In the genomic region with DNA sequence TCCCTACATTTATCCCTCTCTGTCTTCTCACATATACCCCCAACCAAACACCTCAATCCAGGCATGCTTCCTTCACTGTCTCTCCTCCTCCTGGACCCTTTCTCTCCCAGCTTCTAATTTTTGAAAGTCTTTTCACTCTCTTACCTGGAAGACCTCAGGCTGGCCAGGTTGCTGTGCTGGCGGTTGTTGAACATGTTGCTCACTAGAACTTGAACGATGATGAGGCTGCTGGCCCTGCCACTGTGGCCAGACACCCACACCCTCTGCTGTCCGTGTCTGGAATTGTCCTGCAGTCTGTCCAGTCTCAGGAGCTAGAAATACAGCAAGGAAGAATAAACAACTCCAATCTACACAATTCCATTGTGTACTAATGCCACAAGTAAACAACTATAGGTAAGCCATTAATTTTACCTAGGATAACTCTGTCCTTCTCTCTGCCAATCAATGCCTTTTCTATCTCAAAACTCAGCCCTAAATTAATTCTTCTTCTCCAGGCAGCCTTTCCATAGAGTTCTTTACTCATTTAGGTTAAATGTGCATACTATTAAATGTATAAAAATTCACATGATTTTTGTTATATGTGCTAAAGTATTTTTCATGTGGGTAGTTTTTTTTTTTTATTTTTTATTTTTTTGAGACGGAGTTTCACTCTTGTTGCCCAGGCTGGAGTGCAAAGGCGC, we compare ENCODE assay signal across 8 cellular contexts. TPM values are rescaled to one million over a fixed set of nuclear protein-coding genes. Genes with fewer than 3 reads are reported as not detected.
DNase-seq lines count a peak whose midpoint lies in the region; ATAC-seq, FAIRE-seq and TF ChIP-seq lines count a peak whose summit lies in the region.

No MANE protein-coding gene starts in this region.

- no peak overlapping the region for H4K5ac ChIP-seq in IMR-90 (ENCODE audit: low read depth, low read length)

- ATAC-seq in IMR-90 (ENCODE audit: low read depth) (peak; percentile 94), HG03045 (IDR thresholded peaks at IDR 0.05; ENCODE audit: unreplicated experiment) (no peak), HG03457 (IDR thresholded peaks at IDR 0.05; ENCODE audit: unreplicated experiment) (no peak), HG02763 (IDR thresholded peaks at IDR 0.05; ENCODE audit: unreplicated experiment) (no peak)

- H3K9ac ChIP-seq in IMR-90 (ENCODE audit: low read depth, low read length) = no peak overlapping the region

- no peak overlapping the region for H2BK120ac ChIP-seq in IMR-90 (ENCODE audit: low read depth, low read length)

- H2BK15ac ChIP-seq in IMR-90 (ENCODE audit: low read depth, low read length) = no peak overlapping the region

- H3K18ac ChIP-seq in IMR-90 (ENCODE audit: low read depth, low read length) = no peak overlapping the region

- H3K9me3 ChIP-seq in IMR-90 (ENCODE audit: control insufficient read depth, insufficient read depth, low read length) = no peaks in the 10 kb centered on the region

- intact Hi-C loops in IMR-90 (cut with micrococcal nuclease) = loop anchor here (1.0 to 2.0 kb wide), 5 partner anchors 116 to 252 kb away; partner anchors contain the start of genes ENSA, GOLPH3L and MCL1

- in situ Hi-C loops in IMR-90 (cut with MboI; ENCODE audit: low sequenced_read_pairs) = no loop called here

- H3K9me1 ChIP-seq in IMR-90 (ENCODE audit: insufficient read depth, low read length) = peaks cover 1% of the 10 kb centered on the region; the same call in 1 of the 2 replicates

- no peak overlapping the region for H4K91ac ChIP-seq in IMR-90 (ENCODE audit: insufficient read depth, low read depth, low read length)

- H3K4me2 ChIP-seq in IMR-90 (ENCODE audit: low read depth, low read length) = no peak overlapping the region

- H2AK9ac ChIP-seq in IMR-90 (replicated peaks; ENCODE audit: low read depth, low read length, poor library complexity) = no peak overlapping the region

- no peak overlapping the region for H3K23ac ChIP-seq in IMR-90 (ENCODE audit: low read depth, low read length)

- peak; percentile 92 for TF ChIP-seq RAD21 in IMR-90 (IDR thresholded peaks at IDR 0.05; ENCODE audit: low read length)

- H2BK20ac ChIP-seq in IMR-90 (ENCODE audit: low read depth, low read length) = no peak overlapping the region

- CTCF ChIA-PET in IMR-90 (lab: Yijun Ruan, JAX) = interaction anchor here (0.6 to 1.8 kb wide), 12 partner anchors 9 to 253 kb away, joined by 3 to 12 read pairs (median 3); partner anchors contain the start of gene GOLPH3L

- dilution Hi-C loops in IMR-90 (cut with HindIII; ENCODE audit: low sequenced_read_pairs, unreplicated experiment) = no loop called here

- H3K79me1 ChIP-seq in IMR-90 (ENCODE audit: low read depth in 1 of 2, low read length in 2 of 2) = peaks cover 0 to 6% of the 10 kb centered on the region in 2 experiments; a peak in 1 of 4 replicates

- H2BK5ac ChIP-seq in IMR-90 (ENCODE audit: low read depth, low read length, poor library complexity, severe bottlenecking) = no peak overlapping the region

- no TSS peak for BruUV-seq in IMR-90 (replicated peaks; lab: Mats Ljungman, UMichigan)

- peaks cover 3% of the 10 kb centered on the region; the same call in 1 of the 2 replicates for H3K4me1 ChIP-seq in IMR-90 (ENCODE audit: control insufficient read depth, insufficient read depth, low read length)

- no peak for TF ChIP-seq POLR2A in IMR-90 (IDR thresholded peaks at IDR 0.05; ENCODE audit: low read depth, low read length)

- TF ChIP-seq CTCF in IMR-90 (conservative IDR thresholded peaks at IDR 0.05; ENCODE audit: low read depth, low read length) (peak; percentile 82), epithelial cell of esophagus (IDR thresholded peaks at IDR 0.05; ENCODE audit: insufficient read depth, low read depth, low read length, missing control alignments) (peak; percentile 97)

- H2AFZ ChIP-seq in IMR-90 (replicated peaks; ENCODE audit: low read length, poor library complexity) = no peak overlapping the region

- H3K56ac ChIP-seq in IMR-90 (ENCODE audit: extremely low read depth, insufficient read depth, low read length) = no peak overlapping the region

- H3K27ac ChIP-seq in IMR-90 (ENCODE audit: insufficient read depth, low read length) = no peak overlapping the region

- no peak overlapping the region for H3K14ac ChIP-seq in IMR-90 (replicated peaks; ENCODE audit: low read depth, low read length)

- no peaks in the 10 kb centered on the region for H4K20me1 ChIP-seq in IMR-90 (ENCODE audit: insufficient read depth, low read length)

- no peak overlapping the region; a peak in 1 of 4 replicates for H4K8ac ChIP-seq in IMR-90 (ENCODE audit: low read depth in 2 of 2, low read length in 2 of 2)

- WGBS in IMR-90 (ENCODE audit: extremely low coverage in 2 of 2, insufficient read length in 1 of 2), 2 experiments = 40% methylated on average over 3 of the region's 5 CpGs; no CpG with 5 or more reads in 1 of the 2 experiments

- H3K4me3 ChIP-seq in IMR-90 (ENCODE audit: insufficient read depth, low read depth, low read length) = no peak overlapping the region
- no peak overlapping the region for H3K4me3 ChIP-seq in epithelial cell of esophagus (ENCODE audit: low read length)

- peaks cover 34% of the 10 kb centered on the region for H3K36me3 ChIP-seq in IMR-90 (ENCODE audit: control insufficient read depth, insufficient read depth, low read length)

- H3K4ac ChIP-seq in IMR-90 (ENCODE audit: low read depth, low read length) = no peak overlapping the region

- POLR2A ChIA-PET in IMR-90 (lab: Charles Lee; ENCODE audit: unreplicated experiment) = no interaction called here

- no peak overlapping the region for H2AK5ac ChIP-seq in IMR-90 (ENCODE audit: low read depth, low read length)

- DNase-seq in EL (peak; percentile 62), IMR-90 (peak; percentile 77), RCC 7860 (ENCODE audit: low spot score) (peak; percentile 47), epithelial cell of esophagus (ENCODE audit: low read depth) (peak; percentile 85), mucosa of gallbladder (ENCODE audit: low spot score) (peak; percentile 60)

- no peaks in the 10 kb centered on the region for H3K27me3 ChIP-seq in IMR-90 (ENCODE audit: control insufficient read depth, insufficient read depth, low read length)

- FAIRE-seq in RCC 7860 (lab: Jason Lieb, UNC) = no peak

TF ChIP-seq in IMR-90, 13 proteins besides CTCF, POLR2A, EP300 and RAD21:
- peak; percentile 85 for TF ChIP-seq SMC3 (IDR thresholded peaks at IDR 0.05; ENCODE audit: low read depth, low read length)
- TF ChIP-seq, protein P1, sequence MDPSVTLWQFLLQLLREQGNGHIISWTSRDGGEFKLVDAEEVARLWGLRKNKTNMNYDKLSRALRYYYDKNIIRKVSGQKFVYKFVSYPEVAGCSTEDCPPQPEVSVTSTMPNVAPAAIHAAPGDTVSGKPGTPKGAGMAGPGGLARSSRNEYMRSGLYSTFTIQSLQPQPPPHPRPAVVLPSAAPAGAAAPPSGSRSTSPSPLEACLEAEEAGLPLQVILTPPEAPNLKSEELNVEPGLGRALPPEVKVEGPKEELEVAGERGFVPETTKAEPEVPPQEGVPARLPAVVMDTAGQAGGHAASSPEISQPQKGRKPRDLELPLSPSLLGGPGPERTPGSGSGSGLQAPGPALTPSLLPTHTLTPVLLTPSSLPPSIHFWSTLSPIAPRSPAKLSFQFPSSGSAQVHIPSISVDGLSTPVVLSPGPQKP (IDR thresholded peaks at IDR 0.05; ENCODE audit: borderline replicate concordance, low read depth, low read length) = no peak
- no peak for TF ChIP-seq BHLHE40 (IDR thresholded peaks at IDR 0.05; ENCODE audit: low read depth, low read length)

RNA-seq across cellular contexts. Expression of gene CTSK, which starts 5.1 kb away (rescaled TPM):
- total RNA-seq in IMR-90 (2012; rRNA removed) (4.7 and 7.7 TPM in 2 replicates), mucosa of gallbladder (47.6 TPM)
- 13.2 and 15.1 TPM in 2 replicates for polyA plus RNA-seq in IMR-90 (2012; rRNA removed)
- 6.9 and 13.0 TPM in 2 replicates for polyA plus RNA-seq in IMR-90 (2012; cell fraction: cytosol; rRNA removed)
- 8.0 and 48.9 TPM in 2 replicates for polyA plus RNA-seq in IMR-90 (2012; cell fraction: nucleus; rRNA removed; ENCODE audit: low replicate concordance)

RNA-seq across cellular contexts. Expression of gene CTSS, which starts 47.6 kb away (rescaled TPM):
- total RNA-seq in IMR-90 (2012; rRNA removed) (0.18 and 0.56 TPM in 2 replicates), mucosa of gallbladder (106 TPM)
- 0.47 and 0.48 TPM in 2 replicates for polyA plus RNA-seq in IMR-90 (2012; rRNA removed)
- polyA plus RNA-seq in IMR-90 (2012; cell fraction: cytosol; rRNA removed) = 0.11 and 0.39 TPM in 2 replicates
- 0.97 TPM in 1 of 2 replicates, not detected in the other for polyA plus RNA-seq in IMR-90 (2012; cell fraction: nucleus; rRNA removed; ENCODE audit: low replicate concordance)

Comparison
In these comparisons a context has a peak if more than half of its experiments do, and no peak if none do; other contexts are left out.
1. RNA of gene CTSS, which starts 47.6 kb away (total RNA-seq): 106 TPM in mucosa of gallbladder (single experiment); 0.18 to 0.56 TPM in IMR-90; every median in the first group is over 10 times any median in the second.
2. Peak in every context shown above with its lines, with median percentiles within 50 percentile points of each other: DNase-seq.